8 cellular contexts compared by ENCODE assay signal in the genomic region with DNA sequence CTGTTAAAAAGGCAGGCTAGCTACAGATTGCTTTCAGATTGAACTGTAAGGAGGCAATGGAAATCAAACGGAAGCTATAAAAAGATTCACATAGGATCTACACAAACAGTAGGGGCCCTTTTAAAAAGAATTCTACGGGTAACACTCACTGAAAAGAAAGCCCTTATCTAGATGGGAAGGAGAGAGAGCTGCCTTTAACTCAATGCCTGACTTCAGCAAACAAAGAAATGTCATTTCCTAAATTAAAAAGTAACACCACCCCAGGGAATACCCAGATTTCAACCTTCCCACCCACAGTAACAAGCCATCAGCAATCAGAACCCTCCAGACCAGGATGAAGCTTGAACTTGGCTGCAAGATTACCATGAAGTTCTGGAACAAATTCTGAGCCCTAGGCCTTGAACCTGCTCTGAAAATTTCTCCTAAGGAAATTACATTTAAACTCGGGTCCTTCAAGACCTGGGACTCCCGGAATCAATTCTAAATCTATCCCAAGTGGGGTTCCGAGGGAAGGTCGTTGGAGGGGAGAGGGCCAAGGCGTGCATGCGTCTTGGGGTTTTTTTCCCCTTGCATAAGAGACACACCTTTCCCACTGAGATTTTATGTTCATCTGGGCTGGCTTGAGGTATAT. TPM values are rescaled to one million over a fixed set of nuclear protein-coding genes. Genes with fewer than 3 reads are reported as not detected.
DNase-seq lines count a peak whose midpoint lies in the region; ATAC-seq and TF ChIP-seq lines count a peak whose summit lies in the region.

No MANE protein-coding gene starts in this region.

- no peaks in the 10 kb centered on the region for H3K27me3 Mint-ChIP-seq in activated naive CD8-positive, alpha-beta T cell treated with anti-CD3 and anti-CD28 coated beads, Interleukin-2, amount 50 U/mL, for 24 hours

- no peaks in the 10 kb centered on the region for H3K36me3 ChIP-seq in heart right ventricle
- no peaks in the 10 kb centered on the region for H3K36me3 ChIP-seq in kidney epithelial cell (ENCODE audit: control insufficient read depth, insufficient read depth, low read length)
- H3K36me3 ChIP-seq in testis (ENCODE audit: low read depth, missing control alignments): no peaks in the 10 kb centered on the region

- H3K9me3 Mint-ChIP-seq in activated naive CD8-positive, alpha-beta T cell treated with anti-CD3 and anti-CD28 coated beads, Interleukin-2, amount 50 U/mL, for 24 hours: no peaks in the 10 kb centered on the region

- TF ChIP-seq POLR2A in testis (IDR thresholded peaks at IDR 0.05): no peak

- H3K27ac ChIP-seq in heart right ventricle (peak overlapping the region; percentile 93 to 99 (median 98)), testis (peak overlapping the region; percentile 94 to 97)

- peak overlapping the region; percentile 92 for H3K27ac Mint-ChIP-seq in activated naive CD8-positive, alpha-beta T cell treated with anti-CD3 and anti-CD28 coated beads, Interleukin-2, amount 50 U/mL, for 24 hours

- H3K27me3 ChIP-seq in heart right ventricle (no peaks in the 10 kb centered on the region), kidney epithelial cell (ENCODE audit: control insufficient read depth, insufficient read depth, low read length) (no peaks in the 10 kb centered on the region), testis (no peaks in the 10 kb centered on the region)

- H3K4me3 Mint-ChIP-seq in activated naive CD8-positive, alpha-beta T cell treated with anti-CD3 and anti-CD28 coated beads, Interleukin-2, amount 50 U/mL, for 24 hours: peak overlapping the region; percentile 84

- H3K36me3 Mint-ChIP-seq in activated naive CD8-positive, alpha-beta T cell treated with anti-CD3 and anti-CD28 coated beads, Interleukin-2, amount 50 U/mL, for 24 hours (ENCODE audit: low read depth): peaks cover 7% of the 10 kb centered on the region

- intact Hi-C loops in heart right ventricle (cut with DNase I) (loop anchor here in 7 of 10 donors (5.0 to 10.0 kb wide), 6 partner anchors 42 to 315 kb away; a partner anchor contains a TSS), cardiac septum (cut with DNase I) (loop anchor here (1.0 to 5.0 kb wide), 3 partner anchors 44 to 313 kb away; a partner anchor contains a TSS), testis (cut with DNase I; ENCODE audit: low total_unique reads) (no loop called here)

- DNase-seq in heart right ventricle (no peak), cardiac septum (ENCODE audit: low spot score) (no peak), kidney epithelial cell (ENCODE audit: low read depth) (no peak), testis (no peak)
- DNase-seq in activated naive CD8-positive, alpha-beta T cell treated with anti-CD3 and anti-CD28 coated beads, Interleukin-2, amount 50 U/mL, for 24 hours: no peak

- H3K9me3 ChIP-seq in heart right ventricle: no peaks in the 10 kb centered on the region
- H3K9me3 ChIP-seq in testis: no peaks in the 10 kb centered on the region

- TF ChIP-seq CTCF in heart right ventricle (IDR thresholded peaks at IDR 0.05): no peak
- no peak for TF ChIP-seq CTCF in kidney epithelial cell (IDR thresholded peaks at IDR 0.05; ENCODE audit: insufficient read depth, low read length, poor library complexity, severe bottlenecking)
- no peak for TF ChIP-seq CTCF in testis (IDR thresholded peaks at IDR 0.05)

- H3K4me3 ChIP-seq in heart right ventricle (peak overlapping the region; percentile 64 to 94 (median 84)), kidney epithelial cell (ENCODE audit: low read depth, low read length) (peak overlapping the region; percentile 73), testis (peak overlapping the region; percentile 80 to 82)

- H3K4me1 Mint-ChIP-seq in activated naive CD8-positive, alpha-beta T cell treated with anti-CD3 and anti-CD28 coated beads, Interleukin-2, amount 50 U/mL, for 24 hours: peaks cover 54% of the 10 kb centered on the region

- WGBS in heart right ventricle, 2 donors: 7 to 16% methylated on average over 8 of the region's 8 CpGs
- 1% methylated on average over 8 of the region's 8 CpGs for WGBS in testis, 2 donors

- ATAC-seq in heart right ventricle (peak in 5 of 8 donors; percentile 19 to 32 (median 27)), GM18861 (IDR thresholded peaks at IDR 0.05; ENCODE audit: unreplicated experiment) (no peak), HG03342 (IDR thresholded peaks at IDR 0.05; ENCODE audit: unreplicated experiment) (no peak), GM21367 (IDR thresholded peaks at IDR 0.05; ENCODE audit: unreplicated experiment) (no peak)
- ATAC-seq in activated naive CD8-positive, alpha-beta T cell treated with anti-CD3 and anti-CD28 coated beads, Interleukin-2, amount 50 U/mL, for 24 hours: no peak

- H3K4me1 ChIP-seq in heart right ventricle (peaks cover 3 to 81% (median 50%) of the 10 kb centered on the region in 9 donors), testis (peaks cover 22% of the 10 kb centered on the region)

RNA-seq across cellular contexts. Expression of a gene that starts 1.2 kb away (rescaled TPM):
- total RNA-seq in heart right ventricle (100 to 1,000 TPM in 4 of 10 donors, 10 to 100 TPM in 6; 89.8 to 125 (median 98.2) TPM), cardiac septum (95.3 TPM), kidney epithelial cell (81.1 and 92.6 TPM in 2 replicates), testis (10 to 100 TPM; 59.4 to 81.6 TPM)
- polyA plus RNA-seq in heart right ventricle (10 to 100 TPM; 52.2 to 83.1 TPM), testis (ENCODE audit: insufficient read depth, low read depth, low replicate concordance) (54.5 TPM)

RNA-seq across cellular contexts. Expression of a gene that starts 43.3 kb away (rescaled TPM):
- total RNA-seq in heart right ventricle (1 to 10 TPM; 2.8 to 6.2 (median 4.1) TPM), cardiac septum (2.6 TPM), kidney epithelial cell (10.1 and 13.7 TPM in 2 replicates), testis (10 to 100 TPM; 20.9 to 23.0 TPM)
- polyA plus RNA-seq in heart right ventricle (1 to 10 TPM; 2.4 to 5.3 TPM), testis (ENCODE audit: insufficient read depth, low read depth, low replicate concordance) (20.0 TPM)

RNA-seq across cellular contexts. Expression of a gene that starts 44.1 kb away (rescaled TPM):
- total RNA-seq in heart right ventricle (10 to 100 TPM in 6 of 10 donors, 1 to 10 TPM in 4; 9.2 to 13.7 (median 10.3) TPM), cardiac septum (10.0 TPM), kidney epithelial cell (14.4 and 22.0 TPM in 2 replicates), testis (10 to 100 TPM; 43.2 to 51.0 TPM)
- polyA plus RNA-seq in heart right ventricle (10 to 100 TPM in 1 of 2 donors, 1 to 10 TPM in 1; 5.3 to 23.6 TPM), testis (ENCODE audit: insufficient read depth, low read depth, low replicate concordance) (14.8 TPM)

Comparison
In these comparisons a context has a peak if more than half of its experiments do, and no peak if none do; other contexts are left out.
1. ATAC-seq: peak in heart right ventricle (5 of 8); none in activated naive CD8-positive, alpha-beta T cell treated with anti-CD3 and anti-CD28 coated beads, Interleukin-2, amount 50 U/mL, for 24 hours (single experiment), GM18861 (single experiment), HG03342 (single experiment) and GM21367 (single experiment).
2. Peak in every context shown above with its lines, with median percentiles within 50 percentile points of each other: H3K4me3 ChIP-seq.